Comparison of ENCODE assay signal across 23 cellular contexts in the genomic region with DNA sequence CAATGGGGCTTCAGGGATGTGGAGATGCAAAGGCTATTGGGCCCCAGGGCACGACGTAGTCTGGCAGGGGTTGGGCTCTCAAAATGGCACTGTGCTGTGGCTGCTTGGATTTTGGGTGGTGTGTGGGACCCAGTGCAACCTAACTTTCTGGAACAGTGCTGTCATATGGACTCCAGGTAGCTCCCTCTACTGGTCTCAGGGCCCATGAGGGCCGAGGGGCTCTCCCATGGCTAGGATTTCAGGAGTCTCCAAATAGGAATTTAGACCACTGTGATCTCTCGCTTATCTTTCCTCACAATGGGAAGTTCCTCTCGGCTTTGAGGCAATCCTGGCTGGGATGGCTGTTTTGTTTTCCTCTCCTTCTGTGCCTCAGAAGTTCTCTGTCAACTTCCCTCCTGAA.
"Had no signal": no experiment of that assay in that cellular context is flagged by ENCODE, and none has a peak within 500 bp of the region (broad histone marks: within the 10 kb centered on the region; RNA-seq: fewer than 3 reads in every experiment).

No MANE protein-coding gene starts in this region.

- H3K4me1 ChIP-seq: SJSA1 had no signal

- DNase-seq: activated B cell treated with CpG ODN at 0.5 μM for 24 hours; activated CD4-positive, alpha-beta memory T cell treated with anti-CD3 and anti-CD28 coated beads for 36 hours; activated CD4-positive, alpha-beta T cell treated with anti-CD3 and anti-CD28 coated beads for 1 hour; activated CD4-positive, alpha-beta T cell treated with anti-CD3 and anti-CD28 coated beads, Interleukin-2, amount 10 ng/mL, durations not matched to agents 24 days and 14 days; activated CD8-positive, alpha-beta memory T cell treated with anti-CD3 and anti-CD28 coated beads for 24 hours; activated effector memory CD4-positive, alpha-beta T cell treated with anti-CD3 and anti-CD28 coated beads, Interleukin-2, amount 50 U/mL, for 16 hours; activated naive CD4-positive, alpha-beta T cell treated with anti-CD3 and anti-CD28 coated beads for 36 hours; activated T-cell treated with anti-CD3 and anti-CD28 coated beads, Interleukin-2, amount 50 U/mL, for 4 hours; amygdala; MV-4-11; NCI-H1092 treated with DMSO at 0.1 percent for 48 hours; NCI-H1417 treated with DMSO at 0.1 percent for 48 hours; NCI-H187; NCI-H2081; NCI-H510A treated with DMSO at 0.1 percent for 48 hours; NCI-H69; NK-92 treated with Interleukin-12 subunit alpha and Interleukin-12 subunit beta, amount 100 ng/mL, for 24 hours; SHP77 had no signal

- H3K27me3 ChIP-seq: SJSA1 had no signal

- H3K36me3 Mint-ChIP-seq: brain had no signal

- H3K36me3 ChIP-seq: SJSA1 had no signal

- H3K27me3 Mint-ChIP-seq: activated naive CD8-positive, alpha-beta T cell had no signal

- H3K4me1 Mint-ChIP-seq: activated B cell treated with CpG ODN at 0.5 μM for 24 hours; activated CD4-positive, alpha-beta T cell treated with anti-CD3 and anti-CD28 coated beads, Interleukin-2, amount 10 ng/mL, durations not matched to agents 24 days and 14 days; brain; central memory CD8-positive, alpha-beta T cell had no signal

- H3K4me3 ChIP-seq: SJSA1 had no signal

- H3K9me3 ChIP-seq: SJSA1 had no signal

- H3K4me3 Mint-ChIP-seq: activated B cell treated with CpG ODN at 0.5 μM for 24 hours; activated CD4-positive, alpha-beta memory T cell treated with anti-CD3 and anti-CD28 coated beads for 36 hours; activated CD4-positive, alpha-beta T cell treated with anti-CD3 and anti-CD28 coated beads, Interleukin-2, amount 10 ng/mL, durations not matched to agents 24 days and 14 days; activated naive CD4-positive, alpha-beta T cell treated with anti-CD3 and anti-CD28 coated beads for 36 hours; activated naive CD8-positive, alpha-beta T cell; activated T-cell treated with anti-CD3 and anti-CD28 coated beads, Interleukin-2, amount 50 U/mL, for 4 hours; brain; central memory CD8-positive, alpha-beta T cell; T-helper 1 cell treated with Interleukin-12 subunit alpha and Interleukin-12 subunit beta and Interleukin-4 antibody, amounts not matched to agents 30 μg/mL and 1 μg/mL, for 36 hours had no signal

- H3K27ac Mint-ChIP-seq: activated B cell treated with CpG ODN at 0.5 μM for 24 hours; activated CD4-positive, alpha-beta memory T cell treated with anti-CD3 and anti-CD28 coated beads for 36 hours; activated CD4-positive, alpha-beta T cell treated with anti-CD3 and anti-CD28 coated beads, Interleukin-2, amount 10 ng/mL, durations not matched to agents 24 days and 14 days; activated naive CD4-positive, alpha-beta T cell treated with anti-CD3 and anti-CD28 coated beads for 36 hours; activated naive CD8-positive, alpha-beta T cell; brain; T-helper 1 cell treated with Interleukin-12 subunit alpha and Interleukin-12 subunit beta and Interleukin-4 antibody, amounts not matched to agents 30 μg/mL and 1 μg/mL, for 36 hours had no signal

- H3K27ac ChIP-seq: SJSA1 had no signal
